Comparison of ENCODE assay signal across 8 cellular contexts in genomic region chr15:75723847-75724660, GRCh38. TPM values are rescaled to one million over a fixed set of nuclear protein-coding genes. Genes with fewer than 3 reads are reported as not detected.
DNase-seq lines count a peak whose midpoint lies in the region; ATAC-seq, FAIRE-seq and TF ChIP-seq lines count a peak whose summit lies in the region.

No MANE protein-coding gene starts in this region.

- H3K9ac ChIP-seq in keratinocyte (ENCODE audit: control insufficient read depth, extremely low read depth, insufficient read depth, low read length): peak overlapping the region; percentile 87

- dilution Hi-C loops in keratinocyte (cut with MboI; ENCODE audit: extremely low pct_ligation_motif_present, low sequenced_read_pairs): no loop called here

- peak overlapping the region; percentile 34 for H2AFZ ChIP-seq in keratinocyte (ENCODE audit: control insufficient read depth, low read length)

- H3K27me3 ChIP-seq in keratinocyte (ENCODE audit: control insufficient read depth, extremely low read depth, insufficient read depth, low read length): no peaks in the 10 kb centered on the region

- DNase-seq in GM04503 (ENCODE audit: low read depth) (peak; percentile 81), RWPE1 (ENCODE audit: low spot score) (peak; percentile 97), keratinocyte (ENCODE audit: low read depth, low spot score) (peak; percentile 85), NCI-H128 (lab: John Stamatoyannopoulos, UW; ENCODE audit: unreplicated experiment) (no peak)
- peak in 1 of 2 donors; percentile 23 for DNase-seq in central memory CD8-positive, alpha-beta T cell (ENCODE audit: low spot score in 2 of 2)
- DNase-seq in central memory CD4-positive, alpha-beta T cell: no peak

- H3K4me1 ChIP-seq in keratinocyte (ENCODE audit: control insufficient read depth, extremely low read depth, insufficient read depth, low read length): peaks cover 25% of the 10 kb centered on the region

- no peaks in the 10 kb centered on the region for H4K20me1 ChIP-seq in keratinocyte (ENCODE audit: control insufficient read depth, extremely low read depth, insufficient read depth, low read length)

- H3K36me3 Mint-ChIP-seq in central memory CD8-positive, alpha-beta T cell (ENCODE audit: insufficient read depth): peaks cover 3% of the 10 kb centered on the region

- H3K4me1 Mint-ChIP-seq in central memory CD8-positive, alpha-beta T cell: peaks cover 7% of the 10 kb centered on the region

- H3K9me1 ChIP-seq in keratinocyte (ENCODE audit: control insufficient read depth, extremely low read depth, insufficient read depth, low read length): no peaks in the 10 kb centered on the region

- H3K36me3 ChIP-seq in keratinocyte (ENCODE audit: control insufficient read depth in 2 of 2, extremely low read depth in 1 of 2, insufficient read depth in 2 of 2, low read length in 2 of 2): no peaks in the 10 kb centered on the region

- TF ChIP-seq CTCF in RWPE1 (conservative IDR thresholded peaks at IDR 0.05; ENCODE audit: low read depth) (no peak), keratinocyte (optimal IDR thresholded peaks at IDR 0.05 in 1 of 3, IDR thresholded peaks at IDR 0.05 in 1 of 3, conservative IDR thresholded peaks at IDR 0.05 in 1 of 3; ENCODE audit: extremely low read depth in 1 of 3, insufficient read depth in 2 of 3, low read length in 3 of 3) (no peak)

- H3K27ac Mint-ChIP-seq in central memory CD8-positive, alpha-beta T cell (ENCODE audit: low read depth): no peak overlapping the region

- no peak overlapping the region for H3K4me3 Mint-ChIP-seq in central memory CD8-positive, alpha-beta T cell

- peak; percentile 97 for FAIRE-seq in keratinocyte (lab: Jason Lieb, UNC)

- ATAC-seq in HG03354 (IDR thresholded peaks at IDR 0.05; ENCODE audit: poor library complexity, severe bottlenecking, unreplicated experiment): peak; percentile 77
- ATAC-seq in central memory CD8-positive, alpha-beta T cell (replicated peaks; ENCODE audit: extremely low read depth, poor library complexity, severe bottlenecking): peak; percentile 41

- CTCF ChIA-PET in RWPE1 (lab: Yijun Ruan, JAX): interaction anchor here (0.7 to 1.7 kb wide), 3 partner anchors 9 to 145 kb away, joined by 3 to 13 read pairs (median 5); partner anchors contain the start of gene PTPN9

- peaks cover 40% of the 10 kb centered on the region for H3K27me3 Mint-ChIP-seq in central memory CD8-positive, alpha-beta T cell

- POLR2A ChIA-PET in RWPE1 (lab: Yijun Ruan, JAX; ENCODE audit: low non-redundant PET): interaction anchor here (0.6 to 1.2 kb wide), 4 partner anchors 49 to 270 kb away, joined by 3 to 11 read pairs (median 4); no protein-coding TSS in a partner anchor

- H3K9me3 ChIP-seq in keratinocyte (ENCODE audit: control insufficient read depth, low read depth, low read length): no peaks in the 10 kb centered on the region

- H3K27ac ChIP-seq in RWPE1 (peak overlapping the region; percentile 85), keratinocyte (ENCODE audit: control insufficient read depth, insufficient read depth, low read length) (peak overlapping the region; percentile 99), skin epidermis (peak overlapping the region in 18 of 21 experiments; percentile 15 to 91 (median 75))

- peak overlapping the region; percentile 92 for H3K4me2 ChIP-seq in keratinocyte (ENCODE audit: control insufficient read depth, extremely low read depth, insufficient read depth, low read depth, low read length)

- peak overlapping the region in 1 of 3 experiments; percentile 56 for H3K4me3 ChIP-seq in keratinocyte (ENCODE audit: control insufficient read depth in 2 of 3, extremely low read depth in 1 of 3, insufficient read depth in 2 of 3, low read depth in 1 of 3, low read length in 3 of 3)
- no peak overlapping the region for H3K4me3 ChIP-seq in skin epidermis

- H3K9me3 Mint-ChIP-seq in central memory CD8-positive, alpha-beta T cell: no peaks in the 10 kb centered on the region

- H3K79me2 ChIP-seq in keratinocyte (ENCODE audit: control insufficient read depth, insufficient read depth, low read length): no peaks in the 10 kb centered on the region

RNA-seq across cellular contexts. Expression of gene CSPG4, which starts 11.4 kb away (rescaled TPM):
- polyA plus RNA-seq in keratinocyte: 0.67 to 1.9 TPM (median 1.7 TPM) in 3 replicates
- polyA plus RNA-seq in keratinocyte (2011; ENCODE audit: low read depth): 0.31 TPM
- 0.16 and 0.49 TPM in 2 replicates for polyA plus RNA-seq in keratinocyte (2011; cell fraction: cytosol; rRNA removed)
- 2.5 and 5.0 TPM in 2 replicates for polyA plus RNA-seq in keratinocyte (2011; cell fraction: nucleus; rRNA removed)
- polyA plus RNA-seq in keratinocyte (2012; ENCODE audit: low replicate concordance): 1.7 and 5.4 TPM in 2 replicates
- 3.2 to 15.0 TPM (median 4.5 TPM) in 3 replicates for polyA minus RNA-seq in keratinocyte
- polyA minus RNA-seq in keratinocyte (2011; cell fraction: cytosol; rRNA and poly(A)+ RNA removed): 2.5 TPM
- polyA minus RNA-seq in keratinocyte (2011; cell fraction: nucleus; rRNA and poly(A)+ RNA removed): 8.4 and 12.3 TPM in 2 replicates

Comparison
In these comparisons a context has a peak if more than half of its experiments do, and no peak if none do; other contexts are left out.
1. DNase-seq: peak in GM04503 (single experiment), RWPE1 (single experiment) and keratinocyte (single experiment); none in NCI-H128 (single experiment) and central memory CD4-positive, alpha-beta T cell (single experiment).
2. Peak in every context shown above with its lines, with median percentiles within 50 percentile points of each other: H3K27ac ChIP-seq.